In the genomic region with DNA sequence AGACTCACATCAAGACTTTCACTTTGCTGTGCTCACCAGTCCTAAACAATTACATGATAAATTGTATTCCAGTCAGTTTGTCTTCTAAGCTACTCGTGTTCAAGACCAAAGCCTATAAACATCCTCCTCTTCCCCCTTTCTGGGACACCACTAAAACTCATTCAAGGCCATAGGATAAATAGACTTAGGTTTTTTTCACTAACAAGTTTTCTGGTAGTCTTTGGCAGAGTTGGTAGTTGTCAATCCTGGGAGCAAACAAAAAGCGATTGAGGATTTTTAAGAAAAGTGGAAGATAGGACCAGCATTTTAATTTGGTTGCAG, we compare ENCODE assay signal across 14 cellular contexts.
"Had no signal": no experiment of that assay in that cellular context is flagged by ENCODE, and none has a peak within 500 bp of the region (broad histone marks: within the 10 kb centered on the region; RNA-seq: fewer than 3 reads in every experiment).

No MANE protein-coding gene starts in this region.

- ATAC-seq: heart left ventricle, left ventricle myocardium superior had no signal

- H3K9me3 ChIP-seq: esophagus muscularis mucosa, heart left ventricle, spleen had no signal

- H3K27ac Mint-ChIP-seq: activated CD4-positive, alpha-beta memory T cell treated with anti-CD3 and anti-CD28 coated beads for 36 hours; activated naive CD8-positive, alpha-beta T cell had no signal

- H3K36me3 Mint-ChIP-seq: activated CD4-positive, alpha-beta memory T cell treated with anti-CD3 and anti-CD28 coated beads for 36 hours had no signal

- H3K9me3 Mint-ChIP-seq: activated CD4-positive, alpha-beta memory T cell treated with anti-CD3 and anti-CD28 coated beads for 36 hours had no signal

- H3K27ac ChIP-seq: brain microvascular endothelial cell, esophagus muscularis mucosa, heart left ventricle, spleen had no signal

- H3K36me3 ChIP-seq: brain microvascular endothelial cell, esophagus muscularis mucosa, heart left ventricle, spleen had no signal

- H3K4me1 ChIP-seq: heart left ventricle, spleen had no signal

- H3K27me3 ChIP-seq: brain microvascular endothelial cell, esophagus muscularis mucosa, heart left ventricle, spleen had no signal

- H3K4me3 Mint-ChIP-seq: activated CD4-positive, alpha-beta memory T cell treated with anti-CD3 and anti-CD28 coated beads for 36 hours; activated naive CD8-positive, alpha-beta T cell had no signal

- FAIRE-seq: kidney had no signal

- DNase-seq: activated CD4-positive, alpha-beta memory T cell treated with anti-CD3 and anti-CD28 coated beads for 36 hours; activated gamma-delta T cell; activated T-cell treated with anti-CD3 and anti-CD28 coated beads, Interleukin-2, amount 50 U/mL, for 48 hours; amygdala; heart left ventricle; kidney; left ventricle myocardium superior; spleen; stimulated activated CD4-positive, alpha-beta T cell treated with anti-CD3 and anti-CD28 coated beads, Interleukin-1b, Interleukin-23, amount 100 ng/mL, for 48 hours; stimulated activated naive CD4-positive, alpha-beta T cell; T-helper 9 cell had no signal

- H3K4me3 ChIP-seq: esophagus muscularis mucosa, heart left ventricle, spleen had no signal

- H3K27me3 Mint-ChIP-seq: activated naive CD8-positive, alpha-beta T cell had no signal
